Comparison of ENCODE assay signal across 12 cellular contexts in genomic region chr3:172918165-172918564, GRCh38.
DNase-seq lines count a peak whose midpoint lies in the region; ATAC-seq and TF ChIP-seq lines count a peak whose summit lies in the region.
"Had no signal": no experiment of that assay in that cellular context is flagged by ENCODE, and none has a peak within 500 bp of the region (broad histone marks: within the 10 kb centered on the region; RNA-seq: fewer than 3 reads in every experiment).

No MANE protein-coding gene starts in this region.

- H3K27me3 ChIP-seq in neuron (ENCODE audit: insufficient read depth, low read length) = no peaks in the 10 kb centered on the region
- H3K27me3 ChIP-seq in spleen (replicated peaks in 1 of 7) = peaks cover 0 to 7% (median 0%) of the 10 kb centered on the region in 7 donors

- no peak overlapping the region for H3K27ac ChIP-seq in spleen

- no peaks in the 10 kb centered on the region for H3K36me3 Mint-ChIP-seq in endothelial cell (ENCODE audit: low read depth, unreplicated experiment)
- H3K36me3 Mint-ChIP-seq: IgD-negative memory B cell had no signal

- H3K9me3 ChIP-seq in neuron (ENCODE audit: low read length) (no peaks in the 10 kb centered on the region), spleen (no peaks in the 10 kb centered on the region)

- peak; percentile 94 for DNase-seq in H4 (ENCODE audit: low spot score)
- DNase-seq in NCI-H526 (lab: John Stamatoyannopoulos, UW) = peak; percentile 32 to 39
- DNase-seq in endothelial cell (ENCODE audit: low spot score) = no peak
- DNase-seq in C1 segment of cervical spinal cord (lab: John Stamatoyannopoulos, UW) = no peak
- no peak for DNase-seq in activated naive CD4-positive, alpha-beta T cell (lab: John Stamatoyannopoulos, UW)
- no peak for DNase-seq in spleen
- DNase-seq: cerebellar nuclear complex; stimulated activated naive CD8-positive, alpha-beta T cell treated with anti-CD3 and anti-CD28 coated beads, Interleukin-15, Interleukin-2, amounts not matched to agents 100 U/mL and 50 U/mL, for 24 hours had no signal

- H3K4me1 ChIP-seq in neuron (ENCODE audit: insufficient read depth, low read length) (peaks cover 4% of the 10 kb centered on the region), spleen (no peaks in the 10 kb centered on the region)

- peak overlapping the region; percentile 88 for H3K27ac Mint-ChIP-seq in endothelial cell (ENCODE audit: unreplicated experiment)
- H3K27ac Mint-ChIP-seq: IgD-negative memory B cell had no signal

- H3K4me3 ChIP-seq in neuron (ENCODE audit: low read length) (no peak overlapping the region), spleen (no peak overlapping the region)
- H3K4me3 ChIP-seq: skin epidermis had no signal

- no peak for ATAC-seq in GM18511 (IDR thresholded peaks at IDR 0.05; ENCODE audit: unreplicated experiment)
- ATAC-seq: stimulated activated naive CD8-positive, alpha-beta T cell treated with anti-CD3 and anti-CD28 coated beads, Interleukin-15, Interleukin-2, amounts not matched to agents 100 U/mL and 50 U/mL, for 24 hours had no signal

- no peak overlapping the region for H3K4me3 Mint-ChIP-seq in endothelial cell (ENCODE audit: unreplicated experiment)
- H3K4me3 Mint-ChIP-seq: IgD-negative memory B cell had no signal

- WGBS in spleen, 5 donors = 29 to 54% (median 37%) methylated on average over 3 of the region's 3 CpGs

- intact Hi-C loops in spleen (cut with DNase I; ENCODE audit: low total_unique reads) = no loop called here

- TF ChIP-seq CTCF in endothelial cell (IDR thresholded peaks at IDR 0.05; ENCODE audit: unreplicated experiment) = no peak
- TF ChIP-seq CTCF in spleen (IDR thresholded peaks at IDR 0.05 in 8 of 11, conservative IDR thresholded peaks at IDR 0.05 in 3 of 11) = no peak

- no peaks in the 10 kb centered on the region for H3K9me3 Mint-ChIP-seq in endothelial cell (ENCODE audit: unreplicated experiment)

- H2AFZ ChIP-seq in neuron (ENCODE audit: low read depth, low read length) = peak overlapping the region; percentile 34

- H3K36me3 ChIP-seq in neuron (ENCODE audit: insufficient read depth, low read length) = no peaks in the 10 kb centered on the region
- no peaks in the 10 kb centered on the region for H3K36me3 ChIP-seq in spleen

- TF ChIP-seq POLR2A in spleen (IDR thresholded peaks at IDR 0.05) = no peak

- H3K4me1 Mint-ChIP-seq in endothelial cell (ENCODE audit: unreplicated experiment) = peaks cover 33% of the 10 kb centered on the region
- H3K4me1 Mint-ChIP-seq: IgD-negative memory B cell had no signal

- no peaks in the 10 kb centered on the region for H3K27me3 Mint-ChIP-seq in endothelial cell (ENCODE audit: unreplicated experiment)

Comparison
In these comparisons a context has a peak if more than half of its experiments do, and no peak if none do; other contexts are left out.
1. DNase-seq: peak in H4 (single experiment) and NCI-H526 (2 of 2); none in endothelial cell (single experiment), C1 segment of cervical spinal cord (0 of 14), activated naive CD4-positive, alpha-beta T cell (0 of 4) and spleen (single experiment).